In genomic region chr2:238225911-238226697, GRCh38 we compare ENCODE assay signal across 19 cellular contexts. TPM values are rescaled to one million over a fixed set of nuclear protein-coding genes. Genes with fewer than 3 reads are reported as not detected.
DNase-seq lines count a peak whose midpoint lies in the region; ATAC-seq and TF ChIP-seq lines count a peak whose summit lies in the region.
"Had no signal": no experiment of that assay in that cellular context is flagged by ENCODE, and none has a peak within 500 bp of the region (broad histone marks: within the 10 kb centered on the region; RNA-seq: fewer than 3 reads in every experiment).

No MANE protein-coding gene starts in this region.

- peaks cover 43% of the 10 kb centered on the region for H3K36me3 Mint-ChIP-seq in dendritic cell treated with granulocyte-macrophage colony-stimulating factor and Interleukin-4, amounts not matched to agents 40 ng/mL and 50 ng/mL, for 4 days (ENCODE audit: low read depth)
- H3K36me3 Mint-ChIP-seq: activated naive CD4-positive, alpha-beta T cell treated with anti-CD3 and anti-CD28 coated beads, Interleukin-2, amount 50 U/mL, for 72 hours had no signal

- no peaks in the 10 kb centered on the region for H3K9me3 Mint-ChIP-seq in dendritic cell treated with granulocyte-macrophage colony-stimulating factor and Interleukin-4, amounts not matched to agents 40 ng/mL and 50 ng/mL, for 4 days
- H3K9me3 Mint-ChIP-seq: activated naive CD4-positive, alpha-beta T cell treated with anti-CD3 and anti-CD28 coated beads, Interleukin-2, amount 50 U/mL, for 72 hours; endodermal cell; HFFc6 had no signal

- H3K27me3 Mint-ChIP-seq in dendritic cell treated with granulocyte-macrophage colony-stimulating factor and Interleukin-4, amounts not matched to agents 40 ng/mL and 50 ng/mL, for 4 days, result peaks cover 34% of the 10 kb centered on the region

- no peaks in the 10 kb centered on the region for H3K36me3 ChIP-seq in upper lobe of right lung
- H3K36me3 ChIP-seq: gastrocnemius medialis, vagina had no signal

- H3K27ac Mint-ChIP-seq in dendritic cell treated with granulocyte-macrophage colony-stimulating factor and Interleukin-4, amounts not matched to agents 40 ng/mL and 50 ng/mL, for 4 days, result peak overlapping the region; percentile 66
- H3K27ac Mint-ChIP-seq: endodermal cell, HFFc6 had no signal

- no peaks in the 10 kb centered on the region for H3K9me3 ChIP-seq in upper lobe of right lung
- H3K9me3 ChIP-seq: gastrocnemius medialis, spleen, vagina had no signal

- no peak overlapping the region for H3K4me3 Mint-ChIP-seq in dendritic cell treated with granulocyte-macrophage colony-stimulating factor and Interleukin-4, amounts not matched to agents 40 ng/mL and 50 ng/mL, for 4 days
- H3K4me3 Mint-ChIP-seq: endodermal cell, HFFc6 had no signal

- ATAC-seq in Right ventricle myocardium inferior (peak; percentile 57), upper lobe of right lung (peak; percentile 14), GM21390 (IDR thresholded peaks at IDR 0.05; ENCODE audit: unreplicated experiment) (no peak), GM21737 (IDR thresholded peaks at IDR 0.05; ENCODE audit: unreplicated experiment) (no peak)
- ATAC-seq: activated naive CD4-positive, alpha-beta T cell treated with anti-CD3 and anti-CD28 coated beads, Interleukin-2, amount 50 U/mL, for 72 hours; gastrocnemius medialis had no signal

- H3K4me1 ChIP-seq in upper lobe of right lung, result peaks cover 3% of the 10 kb centered on the region

- no peak overlapping the region for H3K27ac ChIP-seq in upper lobe of right lung
- H3K27ac ChIP-seq: gastrocnemius medialis, spleen, vagina had no signal

- intact Hi-C loops in Right ventricle myocardium inferior (cut with DNase I) (no loop called here), cardiac septum (cut with DNase I) (no loop called here), upper lobe of right lung (cut with DNase I) (no loop called here)
- intact Hi-C loops in dendritic cell treated with granulocyte-macrophage colony-stimulating factor and Interleukin-4, amounts not matched to agents 40 ng/mL and 50 ng/mL, for 4 days (cut with micrococcal nuclease), result no loop called here

- H3K27me3 ChIP-seq in upper lobe of right lung, result no peaks in the 10 kb centered on the region
- H3K27me3 ChIP-seq: gastrocnemius medialis, spleen, vagina had no signal

- peaks cover 39% of the 10 kb centered on the region for H3K4me1 Mint-ChIP-seq in dendritic cell treated with granulocyte-macrophage colony-stimulating factor and Interleukin-4, amounts not matched to agents 40 ng/mL and 50 ng/mL, for 4 days (ENCODE audit: low read depth)
- H3K4me1 Mint-ChIP-seq: endodermal cell had no signal

- no peak overlapping the region for H3K4me3 ChIP-seq in upper lobe of right lung
- H3K4me3 ChIP-seq: gastrocnemius medialis, spleen, vagina had no signal

- no peak for DNase-seq in Right ventricle myocardium inferior (ENCODE audit: missing footprints)
- DNase-seq in cardiac septum (ENCODE audit: low spot score), result no peak
- peak; percentile 87 for DNase-seq in mesenteric fat pad (ENCODE audit: low spot score)
- no peak for DNase-seq in upper lobe of right lung
- no peak for DNase-seq in activated T-cell treated with anti-CD3 and anti-CD28 coated beads, Interleukin-2, amount 50 U/mL, for 1 hour
- DNase-seq: ACHN; activated CD4-positive, alpha-beta T cell treated with anti-CD3 and anti-CD28 coated beads for 4 hours; gastrocnemius medialis; HFFc6; mesenchymal stem cell; NCI-H1092; spleen; stimulated activated naive CD4-positive, alpha-beta T cell treated with Interleukin-2 at 50 U/mL for 16 hours had no signal

- no peak for TF ChIP-seq CTCF in upper lobe of right lung (IDR thresholded peaks at IDR 0.05)

RNA-seq across cellular contexts. Expression of gene HES6, which starts 13.7 kb away (rescaled TPM):
- 4.3 TPM for total RNA-seq in Right ventricle myocardium inferior
- 2.7 TPM for total RNA-seq in cardiac septum
- total RNA-seq in mesenteric fat pad, result 4.3 TPM
- 7.3 TPM for total RNA-seq in upper lobe of right lung

RNA-seq across cellular contexts. Expression of gene ILKAP, which starts 22.6 kb away (rescaled TPM):
- total RNA-seq in Right ventricle myocardium inferior, result 26.2 TPM
- total RNA-seq in cardiac septum, result 29.5 TPM
- 36.4 TPM for total RNA-seq in mesenteric fat pad
- 47.2 TPM for total RNA-seq in upper lobe of right lung

Comparison
In these comparisons a context has a peak if more than half of its experiments do, and no peak if none do; other contexts are left out.
1. ATAC-seq: peak in Right ventricle myocardium inferior (single experiment) and upper lobe of right lung (single experiment); none in GM21390 (single experiment) and GM21737 (single experiment).